Comparison of ENCODE assay signal across 1 cellular context in the genomic region with DNA sequence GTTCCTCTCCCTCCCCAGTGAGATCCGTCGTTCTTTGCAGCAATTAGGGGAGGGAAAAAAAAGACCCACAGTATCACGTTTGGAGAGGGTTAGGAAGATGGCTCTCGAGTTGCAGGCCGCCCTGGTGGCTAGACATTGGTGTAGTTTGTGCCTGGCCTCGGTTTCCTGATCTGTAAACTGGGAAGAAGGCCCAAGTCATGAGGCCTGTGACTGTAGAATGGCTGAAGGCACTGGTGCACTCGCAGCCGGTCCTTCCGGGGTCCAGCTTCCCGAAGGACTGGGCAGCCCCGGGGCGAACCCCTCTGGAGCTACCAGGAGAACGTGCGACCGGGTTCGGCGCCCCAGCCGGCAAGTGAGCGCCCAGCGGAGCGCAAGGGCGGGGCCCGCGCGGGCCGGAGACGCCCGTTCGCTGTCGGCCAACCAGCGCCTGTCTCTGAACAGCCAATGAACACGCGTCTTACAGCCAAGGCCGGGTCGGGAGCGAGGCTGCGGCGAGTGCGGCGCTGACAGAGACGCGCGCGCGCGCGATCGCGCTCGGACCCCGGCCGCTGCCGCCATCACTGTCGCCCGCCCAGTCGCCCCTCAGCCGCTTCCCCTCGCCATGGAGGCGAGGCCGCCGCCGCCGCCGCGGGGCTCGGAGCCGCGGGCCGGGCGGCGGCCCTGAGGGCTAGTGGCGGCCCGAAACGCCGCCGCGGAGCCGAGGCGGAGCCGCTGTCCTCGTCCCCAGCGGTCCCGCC.
TF ChIP-seq lines count a peak whose summit lies in the region.

A gene with protein sequence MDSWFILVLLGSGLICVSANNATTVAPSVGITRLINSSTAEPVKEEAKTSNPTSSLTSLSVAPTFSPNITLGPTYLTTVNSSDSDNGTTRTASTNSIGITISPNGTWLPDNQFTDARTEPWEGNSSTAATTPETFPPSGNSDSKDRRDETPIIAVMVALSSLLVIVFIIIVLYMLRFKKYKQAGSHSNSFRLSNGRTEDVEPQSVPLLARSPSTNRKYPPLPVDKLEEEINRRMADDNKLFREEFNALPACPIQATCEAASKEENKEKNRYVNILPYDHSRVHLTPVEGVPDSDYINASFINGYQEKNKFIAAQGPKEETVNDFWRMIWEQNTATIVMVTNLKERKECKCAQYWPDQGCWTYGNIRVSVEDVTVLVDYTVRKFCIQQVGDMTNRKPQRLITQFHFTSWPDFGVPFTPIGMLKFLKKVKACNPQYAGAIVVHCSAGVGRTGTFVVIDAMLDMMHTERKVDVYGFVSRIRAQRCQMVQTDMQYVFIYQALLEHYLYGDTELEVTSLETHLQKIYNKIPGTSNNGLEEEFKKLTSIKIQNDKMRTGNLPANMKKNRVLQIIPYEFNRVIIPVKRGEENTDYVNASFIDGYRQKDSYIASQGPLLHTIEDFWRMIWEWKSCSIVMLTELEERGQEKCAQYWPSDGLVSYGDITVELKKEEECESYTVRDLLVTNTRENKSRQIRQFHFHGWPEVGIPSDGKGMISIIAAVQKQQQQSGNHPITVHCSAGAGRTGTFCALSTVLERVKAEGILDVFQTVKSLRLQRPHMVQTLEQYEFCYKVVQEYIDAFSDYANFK (plus strand): TSS at position 472 of the 737 bp plus-strand sequence. CDS start 90,797 bp downstream, outside the sequence.

TF ChIP-seq in HepG2, 621 proteins besides CTCF, POLR2A, EP300 and RAD21 (continued from another document and continues in another):
- peak; percentile 89 for TF ChIP-seq TGIF2 (CRISPR knock-in tag; IDR thresholded peaks at IDR 0.05)
- peak; percentile 57; the same call in 1 of the 2 replicates for TF ChIP-seq ZNF891 (CRISPR knock-in tag; IDR thresholded peaks at IDR 0.05)
- TF ChIP-seq, protein P1, sequence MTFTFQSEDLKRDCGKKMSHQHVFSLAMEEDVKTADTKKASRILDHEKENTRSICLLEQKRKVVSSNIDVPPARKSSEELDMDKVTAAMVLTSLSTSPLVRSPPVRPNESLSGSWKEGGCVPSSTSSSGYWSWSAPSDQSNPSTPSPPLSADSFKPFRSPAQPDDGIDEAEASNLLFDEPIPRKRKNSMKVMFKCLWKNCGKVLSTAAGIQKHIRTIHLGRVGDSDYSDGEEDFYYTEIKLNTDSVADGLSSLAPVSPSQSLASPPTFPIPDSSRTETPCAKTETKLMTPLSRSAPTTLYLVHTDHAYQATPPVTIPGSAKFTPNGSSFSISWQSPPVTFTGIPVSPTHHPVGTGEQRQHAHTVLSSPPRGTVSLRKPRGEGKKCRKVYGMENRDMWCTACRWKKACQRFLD (CRISPR knock-in tag; IDR thresholded peaks at IDR 0.05; ENCODE audit: borderline replicate concordance), result peak; percentile 64; the same call in 1 of the 2 replicates
- peak; percentile 92 for TF ChIP-seq KAT8 (CRISPR knock-in tag; IDR thresholded peaks at IDR 0.05)
- TF ChIP-seq, protein P2, sequence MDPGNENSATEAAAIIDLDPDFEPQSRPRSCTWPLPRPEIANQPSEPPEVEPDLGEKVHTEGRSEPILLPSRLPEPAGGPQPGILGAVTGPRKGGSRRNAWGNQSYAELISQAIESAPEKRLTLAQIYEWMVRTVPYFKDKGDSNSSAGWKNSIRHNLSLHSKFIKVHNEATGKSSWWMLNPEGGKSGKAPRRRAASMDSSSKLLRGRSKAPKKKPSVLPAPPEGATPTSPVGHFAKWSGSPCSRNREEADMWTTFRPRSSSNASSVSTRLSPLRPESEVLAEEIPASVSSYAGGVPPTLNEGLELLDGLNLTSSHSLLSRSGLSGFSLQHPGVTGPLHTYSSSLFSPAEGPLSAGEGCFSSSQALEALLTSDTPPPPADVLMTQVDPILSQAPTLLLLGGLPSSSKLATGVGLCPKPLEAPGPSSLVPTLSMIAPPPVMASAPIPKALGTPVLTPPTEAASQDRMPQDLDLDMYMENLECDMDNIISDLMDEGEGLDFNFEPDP (CRISPR knock-in tag; conservative IDR thresholded peaks at IDR 0.05), result no peak
- TF ChIP-seq CBX5 (CRISPR knock-in tag; IDR thresholded peaks at IDR 0.05; ENCODE audit: borderline replicate concordance), result peak; percentile 30; the same call in 1 of the 2 replicates
- peak; percentile 85; the same call in 1 of the 2 replicates for TF ChIP-seq ZNF543 (CRISPR knock-in tag; IDR thresholded peaks at IDR 0.05)
- 0 out of 2 replicates have a peak, but pooled peaks have one; percentile 79 for TF ChIP-seq ZNF10 (CRISPR knock-in tag; IDR thresholded peaks at IDR 0.05; ENCODE audit: borderline replicate concordance, low read depth)
- TF ChIP-seq, protein P3, sequence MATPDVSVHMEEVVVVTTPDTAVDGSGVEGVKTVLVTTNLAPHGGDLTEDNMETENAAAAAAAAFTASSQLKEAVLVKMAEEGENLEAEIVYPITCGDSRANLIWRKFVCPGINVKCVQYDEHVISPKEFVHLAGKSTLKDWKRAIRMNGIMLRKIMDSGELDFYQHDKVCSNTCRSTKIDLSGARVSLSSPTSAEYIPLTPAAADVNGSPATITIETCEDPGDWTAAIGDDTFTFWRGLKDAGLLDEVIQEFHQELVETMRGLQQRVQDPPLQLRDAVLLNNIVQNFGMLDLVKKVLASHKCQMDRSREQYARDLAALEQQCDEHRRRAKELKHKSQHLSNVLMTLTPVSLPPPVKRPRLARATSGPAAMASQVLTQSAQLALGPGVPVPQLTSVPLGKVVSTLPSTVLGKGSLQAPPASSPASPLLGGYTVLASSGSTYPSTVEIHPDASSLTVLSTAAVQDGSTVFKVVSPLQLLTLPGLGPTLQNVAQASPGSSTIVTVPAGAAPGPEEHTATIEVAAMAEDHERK (CRISPR knock-in tag; IDR thresholded peaks at IDR 0.05; ENCODE audit: low read depth), result peak; percentile 75
- no peak for TF ChIP-seq SRF (IDR thresholded peaks at IDR 0.05; ENCODE audit: low read depth, low read length)
- TF ChIP-seq CCAR2 (optimal IDR thresholded peaks at IDR 0.05; ENCODE audit: low read depth, low read length), result no peak
- TF ChIP-seq MIXL1 (CRISPR knock-in tag; IDR thresholded peaks at IDR 0.05), result peak; percentile 75; the same call in 1 of the 2 replicates
- TF ChIP-seq ZNF615 (CRISPR knock-in tag; IDR thresholded peaks at IDR 0.05; ENCODE audit: borderline replicate concordance), result 0 out of 2 replicates have a peak, but pooled peaks have one; percentile 75
- TF ChIP-seq HOXA3 (CRISPR knock-in tag; IDR thresholded peaks at IDR 0.05), result peak; percentile 96
- TF ChIP-seq ZNF619 (CRISPR knock-in tag; IDR thresholded peaks at IDR 0.05), result peak; percentile 100
- TF ChIP-seq ZNF12 (CRISPR knock-in tag; IDR thresholded peaks at IDR 0.05), result peak; percentile 69
- no peak for TF ChIP-seq FOXJ3 (CRISPR knock-in tag; IDR thresholded peaks at IDR 0.05; ENCODE audit: borderline replicate concordance)
- TF ChIP-seq RORA (CRISPR knock-in tag; IDR thresholded peaks at IDR 0.05), result no peak
- TF ChIP-seq HOXA5 (CRISPR knock-in tag; IDR thresholded peaks at IDR 0.05), result peak; percentile 20; the same call in 1 of the 2 replicates
- peak; percentile 81; the same call in 1 of the 2 replicates for TF ChIP-seq ZFY (CRISPR knock-in tag; IDR thresholded peaks at IDR 0.05)
- TF ChIP-seq, protein P4, sequence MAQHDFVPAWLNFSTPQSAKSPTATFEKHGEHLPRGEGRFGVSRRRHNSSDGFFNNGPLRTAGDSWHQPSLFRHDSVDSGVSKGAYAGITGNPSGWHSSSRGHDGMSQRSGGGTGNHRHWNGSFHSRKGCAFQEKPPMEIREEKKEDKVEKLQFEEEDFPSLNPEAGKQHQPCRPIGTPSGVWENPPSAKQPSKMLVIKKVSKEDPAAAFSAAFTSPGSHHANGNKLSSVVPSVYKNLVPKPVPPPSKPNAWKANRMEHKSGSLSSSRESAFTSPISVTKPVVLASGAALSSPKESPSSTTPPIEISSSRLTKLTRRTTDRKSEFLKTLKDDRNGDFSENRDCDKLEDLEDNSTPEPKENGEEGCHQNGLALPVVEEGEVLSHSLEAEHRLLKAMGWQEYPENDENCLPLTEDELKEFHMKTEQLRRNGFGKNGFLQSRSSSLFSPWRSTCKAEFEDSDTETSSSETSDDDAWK (CRISPR knock-in tag; IDR thresholded peaks at IDR 0.05), result no peak
- no peak for TF ChIP-seq ZSCAN20 (CRISPR knock-in tag; IDR thresholded peaks at IDR 0.05; ENCODE audit: borderline replicate concordance)
- TF ChIP-seq ZNF792 (CRISPR knock-in tag; IDR thresholded peaks at IDR 0.05), result peak; percentile 92
- peak; percentile 85 for TF ChIP-seq KMT2B (CRISPR knock-in tag; IDR thresholded peaks at IDR 0.05)
- peak; percentile 92 for TF ChIP-seq TAF1 (CRISPR knock-in tag; IDR thresholded peaks at IDR 0.05)
- TF ChIP-seq ZNF34 (CRISPR knock-in tag; IDR thresholded peaks at IDR 0.05; ENCODE audit: borderline replicate concordance), result no peak; the same call in 1 of the 2 replicates
- TF ChIP-seq SP2 (CRISPR knock-in tag; IDR thresholded peaks at IDR 0.05), result peak; percentile 63
- TF ChIP-seq TAF15 (IDR thresholded peaks at IDR 0.05; ENCODE audit: low read depth, low read length, poor library complexity, severe bottlenecking), result peak; percentile 58
- TF ChIP-seq ELF4 (CRISPR knock-in tag; IDR thresholded peaks at IDR 0.05; ENCODE audit: borderline replicate concordance), result no peak
- TF ChIP-seq PTBP1 (IDR thresholded peaks at IDR 0.05; ENCODE audit: low read depth, low read length, poor library complexity, severe bottlenecking), result no peak
- TF ChIP-seq ZMYM3 (CRISPR knock-in tag; IDR thresholded peaks at IDR 0.05), result peak; percentile 99
- no peak; the same call in 1 of the 2 replicates for TF ChIP-seq ZNF367 (CRISPR knock-in tag; IDR thresholded peaks at IDR 0.05; ENCODE audit: borderline replicate concordance)
- peak; percentile 93 for TF ChIP-seq ZNF558 (CRISPR knock-in tag; IDR thresholded peaks at IDR 0.05; ENCODE audit: borderline replicate concordance)
- no peak for TF ChIP-seq MAFK (conservative IDR thresholded peaks at IDR 0.05 in 1 of 2, IDR thresholded peaks at IDR 0.05 in 1 of 2; ENCODE audit: low read length in 2 of 2)
- TF ChIP-seq, protein P5, sequence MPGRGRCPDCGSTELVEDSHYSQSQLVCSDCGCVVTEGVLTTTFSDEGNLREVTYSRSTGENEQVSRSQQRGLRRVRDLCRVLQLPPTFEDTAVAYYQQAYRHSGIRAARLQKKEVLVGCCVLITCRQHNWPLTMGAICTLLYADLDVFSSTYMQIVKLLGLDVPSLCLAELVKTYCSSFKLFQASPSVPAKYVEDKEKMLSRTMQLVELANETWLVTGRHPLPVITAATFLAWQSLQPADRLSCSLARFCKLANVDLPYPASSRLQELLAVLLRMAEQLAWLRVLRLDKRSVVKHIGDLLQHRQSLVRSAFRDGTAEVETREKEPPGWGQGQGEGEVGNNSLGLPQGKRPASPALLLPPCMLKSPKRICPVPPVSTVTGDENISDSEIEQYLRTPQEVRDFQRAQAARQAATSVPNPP (CRISPR knock-in tag; IDR thresholded peaks at IDR 0.05), result no peak
- TF ChIP-seq TCF7L2 (IDR thresholded peaks at IDR 0.05; ENCODE audit: low read depth, low read length), result no peak
- TF ChIP-seq SMC3 (IDR thresholded peaks at IDR 0.05; ENCODE audit: low read length), result no peak
- peak; percentile 77; the same call in 1 of the 2 replicates for TF ChIP-seq MTA1 (CRISPR knock-in tag; IDR thresholded peaks at IDR 0.05; ENCODE audit: borderline replicate concordance)
- peak; percentile 94 for TF ChIP-seq ZNF670 (CRISPR knock-in tag; IDR thresholded peaks at IDR 0.05; ENCODE audit: borderline replicate concordance)
- TF ChIP-seq, protein P6, sequence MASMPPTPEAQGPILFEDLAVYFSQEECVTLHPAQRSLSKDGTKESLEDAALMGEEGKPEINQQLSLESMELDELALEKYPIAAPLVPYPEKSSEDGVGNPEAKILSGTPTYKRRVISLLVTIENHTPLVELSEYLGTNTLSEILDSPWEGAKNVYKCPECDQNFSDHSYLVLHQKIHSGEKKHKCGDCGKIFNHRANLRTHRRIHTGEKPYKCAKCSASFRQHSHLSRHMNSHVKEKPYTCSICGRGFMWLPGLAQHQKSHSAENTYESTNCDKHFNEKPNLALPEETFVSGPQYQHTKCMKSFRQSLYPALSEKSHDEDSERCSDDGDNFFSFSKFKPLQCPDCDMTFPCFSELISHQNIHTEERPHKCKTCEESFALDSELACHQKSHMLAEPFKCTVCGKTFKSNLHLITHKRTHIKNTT (CRISPR knock-in tag; IDR thresholded peaks at IDR 0.05), result no peak
- no peak for TF ChIP-seq MATR3 (CRISPR knock-in tag; IDR thresholded peaks at IDR 0.05)
- no peak for TF ChIP-seq SIX4 (CRISPR knock-in tag; IDR thresholded peaks at IDR 0.05)
- TF ChIP-seq ZMYM4 (CRISPR knock-in tag; IDR thresholded peaks at IDR 0.05), result peak; percentile 79
- TF ChIP-seq ETV6 (CRISPR knock-in tag; conservative IDR thresholded peaks at IDR 0.05), result peak; percentile 84; the same call in 1 of the 2 replicates
- TF ChIP-seq SAP130 (CRISPR knock-in tag; IDR thresholded peaks at IDR 0.05; ENCODE audit: low read depth), result peak; percentile 79
- no peak for TF ChIP-seq ZNF292 (CRISPR knock-in tag; IDR thresholded peaks at IDR 0.05; ENCODE audit: borderline replicate concordance, low read depth)
- TF ChIP-seq NONO (IDR thresholded peaks at IDR 0.05), result no peak
- TF ChIP-seq NONO (CRISPR knock-in tag; conservative IDR thresholded peaks at IDR 0.05), result peak; percentile 90
- peak; percentile 73; the same call in 1 of the 2 replicates for TF ChIP-seq ZNF337 (CRISPR knock-in tag; IDR thresholded peaks at IDR 0.05; ENCODE audit: borderline replicate concordance, low read depth)
- TF ChIP-seq, protein P7, sequence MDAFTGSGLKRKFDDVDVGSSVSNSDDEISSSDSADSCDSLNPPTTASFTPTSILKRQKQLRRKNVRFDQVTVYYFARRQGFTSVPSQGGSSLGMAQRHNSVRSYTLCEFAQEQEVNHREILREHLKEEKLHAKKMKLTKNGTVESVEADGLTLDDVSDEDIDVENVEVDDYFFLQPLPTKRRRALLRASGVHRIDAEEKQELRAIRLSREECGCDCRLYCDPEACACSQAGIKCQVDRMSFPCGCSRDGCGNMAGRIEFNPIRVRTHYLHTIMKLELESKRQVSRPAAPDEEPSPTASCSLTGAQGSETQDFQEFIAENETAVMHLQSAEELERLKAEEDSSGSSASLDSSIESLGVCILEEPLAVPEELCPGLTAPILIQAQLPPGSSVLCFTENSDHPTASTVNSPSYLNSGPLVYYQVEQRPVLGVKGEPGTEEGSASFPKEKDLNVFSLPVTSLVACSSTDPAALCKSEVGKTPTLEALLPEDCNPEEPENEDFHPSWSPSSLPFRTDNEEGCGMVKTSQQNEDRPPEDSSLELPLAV (CRISPR knock-in tag; conservative IDR thresholded peaks at IDR 0.05; ENCODE audit: low read depth), result no peak
- TF ChIP-seq, protein P8, sequence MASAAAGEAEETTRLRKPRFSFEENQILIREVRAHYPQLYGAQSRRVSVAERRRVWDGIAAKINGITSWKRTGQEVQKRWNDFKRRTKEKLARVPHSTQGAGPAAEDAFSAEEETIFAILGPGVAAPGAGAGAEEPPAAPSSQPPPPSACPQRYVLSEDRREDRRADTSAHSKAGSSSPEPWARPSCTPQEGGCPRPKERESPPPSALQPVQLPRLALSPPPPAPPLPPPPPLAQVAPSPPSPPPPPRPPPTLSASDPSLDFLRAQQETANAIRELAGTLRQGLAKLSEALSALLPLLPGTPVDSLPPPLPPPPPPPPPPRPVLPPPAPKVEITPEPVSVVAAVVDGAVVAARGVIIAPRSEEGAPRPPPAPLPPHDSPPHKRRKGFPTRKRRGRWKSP (CRISPR knock-in tag; IDR thresholded peaks at IDR 0.05), result peak; percentile 75; the same call in 1 of the 2 replicates
- no peak; the same call in 1 of the 2 replicates for TF ChIP-seq ZNF761 (CRISPR knock-in tag; conservative IDR thresholded peaks at IDR 0.05)
- peak; percentile 84; the same call in 1 of the 2 replicates for TF ChIP-seq GZF1 (CRISPR knock-in tag; IDR thresholded peaks at IDR 0.05)
- peak; percentile 76; the same call in 1 of the 2 replicates for TF ChIP-seq ZNF138 (CRISPR knock-in tag; IDR thresholded peaks at IDR 0.05; ENCODE audit: low read depth)
- no peak for TF ChIP-seq ZNF607 (CRISPR knock-in tag; IDR thresholded peaks at IDR 0.05; ENCODE audit: borderline replicate concordance)
- peak; percentile 93; the same call in 1 of the 2 replicates for TF ChIP-seq ZFP41 (CRISPR knock-in tag; IDR thresholded peaks at IDR 0.05; ENCODE audit: borderline replicate concordance)
- no peak; the same call in none of the 2 replicates for TF ChIP-seq ZNF564 (CRISPR knock-in tag; IDR thresholded peaks at IDR 0.05)
